In the genomic region with DNA sequence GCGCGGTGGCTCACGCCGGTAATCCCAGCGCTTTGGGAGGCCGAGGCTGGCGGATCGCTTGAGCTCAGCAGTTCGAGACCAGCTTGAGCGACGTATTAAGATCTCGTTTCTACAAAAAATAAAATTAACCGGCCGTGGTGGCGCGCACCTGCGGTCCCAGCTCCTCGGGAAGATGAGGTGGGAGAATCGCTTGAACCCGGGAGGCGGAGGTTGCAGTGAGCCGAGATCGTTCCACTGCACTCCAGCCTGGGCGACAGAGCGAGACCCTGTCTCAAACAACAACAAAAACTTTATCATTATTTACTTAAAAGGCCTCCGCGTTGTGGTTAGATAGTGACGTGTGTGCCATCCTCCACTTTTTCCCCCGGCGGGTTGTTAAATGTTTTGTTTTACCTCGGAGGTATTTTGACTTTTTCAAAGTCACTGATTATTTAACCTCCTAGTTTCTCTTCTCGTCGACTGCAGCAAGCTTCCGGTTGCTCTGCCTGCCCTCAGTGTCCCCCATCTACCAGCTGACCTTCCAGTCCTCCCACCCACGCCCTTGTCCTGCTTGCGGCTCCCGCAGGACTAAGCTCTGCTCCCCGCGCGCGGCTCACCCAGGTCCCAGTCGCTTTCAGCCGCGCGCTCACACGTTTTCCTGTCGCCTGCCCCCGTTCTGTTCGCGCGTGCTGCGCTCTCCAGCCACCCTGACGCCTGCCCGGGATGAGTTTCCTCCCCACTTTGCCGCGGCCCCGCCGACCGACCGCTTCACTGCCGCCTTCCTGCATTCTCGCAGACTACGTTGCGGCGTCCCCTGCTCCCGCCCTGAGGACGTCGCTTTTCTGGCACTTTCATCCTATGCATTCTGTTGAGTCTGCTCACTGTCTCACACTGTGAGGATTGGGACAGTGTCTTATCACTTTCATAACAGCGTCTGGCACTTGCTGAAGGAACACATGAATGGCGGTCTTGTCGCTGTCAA, we compare ENCODE assay signal across 8 cellular contexts. TPM values are rescaled to one million over a fixed set of nuclear protein-coding genes. Genes with fewer than 3 reads are reported as not detected.
DNase-seq lines count a peak whose midpoint lies in the region; ATAC-seq and TF ChIP-seq lines count a peak whose summit lies in the region.

No MANE protein-coding gene starts in this region.

- H3K36me3 ChIP-seq in SU-DHL-6 (ENCODE audit: low read length): no peaks in the 10 kb centered on the region
- H3K36me3 ChIP-seq in heart right ventricle: peaks cover 0 to 8% (median 0%) of the 10 kb centered on the region in 9 donors
- H3K36me3 ChIP-seq in upper lobe of right lung: no peaks in the 10 kb centered on the region

- peak overlapping the region; percentile 71 for H3K4me2 ChIP-seq in SU-DHL-6 (ENCODE audit: low read depth, low read length, poor library complexity, severe bottlenecking)

- H3K27me3 Mint-ChIP-seq in activated naive CD8-positive, alpha-beta T cell treated with anti-CD3 and anti-CD28 coated beads, Interleukin-2, amount 50 U/mL, for 24 hours: peaks cover 4% of the 10 kb centered on the region

- peak; percentile 13 for ATAC-seq in activated naive CD8-positive, alpha-beta T cell treated with anti-CD3 and anti-CD28 coated beads, Interleukin-2, amount 50 U/mL, for 24 hours
- ATAC-seq in heart right ventricle: peak; percentile 26 to 60 (median 52)
- ATAC-seq in upper lobe of right lung: peak; percentile 63

- H3K27ac ChIP-seq in SU-DHL-6 (ENCODE audit: low read depth, low read length) (peak overlapping the region; percentile 51), heart right ventricle (peak overlapping the region; percentile 82 to 100 (median 98)), upper lobe of right lung (peak overlapping the region; percentile 97)

- H3K9me3 ChIP-seq in SU-DHL-6 (ENCODE audit: insufficient read depth, low read length): no peaks in the 10 kb centered on the region
- H3K9me3 ChIP-seq in heart right ventricle: no peaks in the 10 kb centered on the region
- H3K9me3 ChIP-seq in upper lobe of right lung: no peaks in the 10 kb centered on the region

- H2AFZ ChIP-seq in SU-DHL-6 (ENCODE audit: low read depth, low read length, severe bottlenecking): peak overlapping the region; percentile 75

- H3K9me2 ChIP-seq in SU-DHL-6 (replicated peaks; ENCODE audit: insufficient read depth, low read length): no peaks in the 10 kb centered on the region

- TF ChIP-seq POLR2A in NB4 (IDR thresholded peaks at IDR 0.05; ENCODE audit: extremely low read depth, insufficient read length): peak; percentile 89

- TF ChIP-seq CTCF in NB4 (IDR thresholded peaks at IDR 0.05; ENCODE audit: low read depth, low read length) (no peak), SU-DHL-6 (IDR thresholded peaks at IDR 0.05; ENCODE audit: insufficient read depth, low read length, poor library complexity, severe bottlenecking) (no peak), heart right ventricle (IDR thresholded peaks at IDR 0.05) (no peak), upper lobe of right lung (IDR thresholded peaks at IDR 0.05) (no peak)

- intact Hi-C loops in heart right ventricle (cut with DNase I): loop anchor here in 6 of 10 donors (2.0 to 10.0 kb wide), 9 partner anchors 227 to 683 kb away; partner anchors contain the start of genes ARID2 (in 2 of the 6) and SLC38A2 (in 1 of the 6)
- intact Hi-C loops in posterior vena cava (cut with DNase I): loop anchor here in 1 of 2 donors (5.0 kb wide), 1 partner anchor 1786 kb away; no protein-coding TSS in a partner anchor
- intact Hi-C loops in upper lobe of right lung (cut with DNase I): no loop called here

- H4K20me1 ChIP-seq in SU-DHL-6 (ENCODE audit: low read depth, low read length): peaks cover 9% of the 10 kb centered on the region; the same call in 1 of the 2 replicates

- H3K27me3 ChIP-seq in SU-DHL-6 (ENCODE audit: low read length): no peaks in the 10 kb centered on the region
- H3K27me3 ChIP-seq in heart right ventricle: no peaks in the 10 kb centered on the region
- no peaks in the 10 kb centered on the region for H3K27me3 ChIP-seq in upper lobe of right lung

- peaks cover 13% of the 10 kb centered on the region for H3F3A ChIP-seq in SU-DHL-6 (ENCODE audit: insufficient read depth)

- H3K9ac ChIP-seq in SU-DHL-6 (ENCODE audit: low read length): peak overlapping the region; percentile 72

- no peaks in the 10 kb centered on the region for H3K9me3 Mint-ChIP-seq in activated naive CD8-positive, alpha-beta T cell treated with anti-CD3 and anti-CD28 coated beads, Interleukin-2, amount 50 U/mL, for 24 hours

- peaks cover 42% of the 10 kb centered on the region for H3K4me1 Mint-ChIP-seq in activated naive CD8-positive, alpha-beta T cell treated with anti-CD3 and anti-CD28 coated beads, Interleukin-2, amount 50 U/mL, for 24 hours

- peak overlapping the region; percentile 97 for H3K4me3 Mint-ChIP-seq in activated naive CD8-positive, alpha-beta T cell treated with anti-CD3 and anti-CD28 coated beads, Interleukin-2, amount 50 U/mL, for 24 hours

- WGBS in heart right ventricle, 2 donors: 1% methylated on average over 71 of the region's 71 CpGs

- H3K27ac Mint-ChIP-seq in activated naive CD8-positive, alpha-beta T cell treated with anti-CD3 and anti-CD28 coated beads, Interleukin-2, amount 50 U/mL, for 24 hours: peak overlapping the region; percentile 100

- DNase-seq in EL (peak; percentile 81), GOT3 (lab: John Stamatoyannopoulos, UW) (peak; percentile 26), NB4 (ENCODE audit: low read depth) (peak; percentile 95), heart right ventricle (peak; percentile 79 to 84), posterior vena cava (ENCODE audit: low spot score) (peak; percentile 93), upper lobe of right lung (peak; percentile 92)
- DNase-seq in activated naive CD8-positive, alpha-beta T cell treated with anti-CD3 and anti-CD28 coated beads, Interleukin-2, amount 50 U/mL, for 24 hours: peak; percentile 74

- H3K79me2 ChIP-seq in SU-DHL-6 (ENCODE audit: insufficient read depth, low read length): peaks cover 38% of the 10 kb centered on the region

- H3K4me3 ChIP-seq in NB4 (ENCODE audit: low read depth, low read length) (peak overlapping the region; percentile 73), SU-DHL-6 (ENCODE audit: insufficient read depth, low read length, poor library complexity, severe bottlenecking) (peak overlapping the region; percentile 62), heart right ventricle (peak overlapping the region; percentile 18 to 97 (median 72)), upper lobe of right lung (peak overlapping the region; percentile 89)

- H3K4me1 ChIP-seq in heart right ventricle (peaks cover 4 to 41% (median 30%) of the 10 kb centered on the region in 9 donors), upper lobe of right lung (peaks cover 32% of the 10 kb centered on the region)

- H3K36me3 Mint-ChIP-seq in activated naive CD8-positive, alpha-beta T cell treated with anti-CD3 and anti-CD28 coated beads, Interleukin-2, amount 50 U/mL, for 24 hours (ENCODE audit: low read depth): peaks cover 17% of the 10 kb centered on the region

RNA-seq across cellular contexts. Expression of gene SCAF11, which starts 1.2 kb away (rescaled TPM):
- total RNA-seq in heart right ventricle (100 to 1,000 TPM in 3 of 10 donors, 10 to 100 TPM in 7; 71.9 to 112 (median 87.3) TPM), posterior vena cava (100 to 1,000 TPM; 105 to 114 TPM), upper lobe of right lung (119 TPM)
- 10 to 100 TPM; 15.1 to 32.8 TPM for polyA plus RNA-seq in heart right ventricle

Comparison
In these comparisons a context has a peak if more than half of its experiments do, and no peak if none do; other contexts are left out.
1. Peak in every context shown above with its lines: DNase-seq, ATAC-seq, H3K4me3 ChIP-seq and H3K27ac ChIP-seq.
2. DNase-seq: peak in every context shown above with its lines; median percentile 95 in NB4; 93 in posterior vena cava; 92 in upper lobe of right lung; 82 in heart right ventricle; 81 in EL; 74 in activated naive CD8-positive, alpha-beta T cell treated with anti-CD3 and anti-CD28 coated beads, Interleukin-2, amount 50 U/mL, for 24 hours; 26 in GOT3.
3. ATAC-seq: peak in every context shown above with its lines; median percentile 63 in upper lobe of right lung; 52 in heart right ventricle; 13 in activated naive CD8-positive, alpha-beta T cell treated with anti-CD3 and anti-CD28 coated beads, Interleukin-2, amount 50 U/mL, for 24 hours.